ENCODE assay signal across 27 cellular contexts in genomic region chr2:65369574-65369973, GRCh38.
"Had no signal": no experiment of that assay in that cellular context is flagged by ENCODE, and none has a peak within 500 bp of the region (broad histone marks: within the 10 kb centered on the region; RNA-seq: fewer than 3 reads in every experiment).

No MANE protein-coding gene starts in this region.

- DNase-seq: activated CD4-positive, alpha-beta memory T cell treated with anti-CD3 and anti-CD28 coated beads for 36 hours; activated CD4-positive, alpha-beta T cell treated with anti-CD3 and anti-CD28 coated beads, Interleukin-2, amount 10 ng/mL, durations not matched to agents 7 days and 5 days; activated CD4-positive, CD25-positive, alpha-beta regulatory T cell; activated CD8-positive, alpha-beta memory T cell treated with anti-CD3 and anti-CD28 coated beads for 24 hours; activated gamma-delta T cell treated with Interleukin-2 at 50 U/mL for 16 hours; activated naive CD4-positive, alpha-beta T cell treated with anti-CD3 and anti-CD28 coated beads, Interleukin-2, amount 10 ng/mL, durations not matched to agents 7 days and 5 days; activated naive CD8-positive, alpha-beta T cell treated with anti-CD3 and anti-CD28 coated beads, Interleukin-2, amount 10 ng/mL, durations not matched to agents 7 days and 5 days; activated T-cell treated with anti-CD3 and anti-CD28 coated beads, Interleukin-2, amount 50 U/mL, for 48 hours; adrenal gland; anterior cingulate cortex; caudate nucleus; MM.1S; NCI-H1105 treated with DMSO at 0.1 percent for 48 hours; NCI-H1436 treated with DMSO at 0.1 percent for 48 hours; NCI-H187; NCI-H2081 treated with DMSO at 0.1 percent for 48 hours; NCI-H446; NCI-H524; PC-9; SJCRH30; T-cell; T-helper 2 cell; T1000 had no signal

- H3K4me3 Mint-ChIP-seq: activated CD4-positive, alpha-beta memory T cell treated with anti-CD3 and anti-CD28 coated beads for 36 hours; activated CD4-positive, alpha-beta T cell treated with anti-CD3 and anti-CD28 coated beads, Interleukin-2, amount 10 ng/mL, durations not matched to agents 7 days and 5 days; activated naive CD4-positive, alpha-beta T cell treated with anti-CD3 and anti-CD28 coated beads, Interleukin-2, amount 10 ng/mL, durations not matched to agents 7 days and 5 days; activated naive CD8-positive, alpha-beta T cell treated with anti-CD3 and anti-CD28 coated beads, Interleukin-2, amount 10 ng/mL, durations not matched to agents 7 days and 5 days; activated T-helper 17 cell treated with anti-CD3 and anti-CD28 coated beads, Interleukin-2, amount 50 U/mL, for 72 hours; T-cell had no signal

- H3K27ac ChIP-seq: adrenal gland, PC-9, VCaP had no signal

- H3K27me3 Mint-ChIP-seq: activated CD4-positive, alpha-beta memory T cell treated with anti-CD3 and anti-CD28 coated beads for 36 hours; activated naive CD4-positive, alpha-beta T cell treated with anti-CD3 and anti-CD28 coated beads, Interleukin-2, amount 10 ng/mL, durations not matched to agents 7 days and 5 days; activated T-helper 17 cell treated with anti-CD3 and anti-CD28 coated beads, Interleukin-2, amount 50 U/mL, for 72 hours; T-cell had no signal

- H3K9me3 ChIP-seq: adrenal gland, breast epithelium, SJCRH30 had no signal

- H2AFZ ChIP-seq: PC-9 had no signal

- H3K36me3 ChIP-seq: adrenal gland, breast epithelium, SJCRH30 had no signal

- H3K4me1 ChIP-seq: breast epithelium had no signal

- H3K9me3 Mint-ChIP-seq: activated CD4-positive, alpha-beta memory T cell treated with anti-CD3 and anti-CD28 coated beads for 36 hours; activated CD4-positive, alpha-beta T cell treated with anti-CD3 and anti-CD28 coated beads, Interleukin-2, amount 10 ng/mL, durations not matched to agents 7 days and 5 days; activated naive CD4-positive, alpha-beta T cell treated with anti-CD3 and anti-CD28 coated beads, Interleukin-2, amount 10 ng/mL, durations not matched to agents 7 days and 5 days; activated naive CD8-positive, alpha-beta T cell treated with anti-CD3 and anti-CD28 coated beads, Interleukin-2, amount 10 ng/mL, durations not matched to agents 7 days and 5 days; activated T-helper 17 cell treated with anti-CD3 and anti-CD28 coated beads, Interleukin-2, amount 50 U/mL, for 72 hours; T-cell had no signal

- H3K4me3 ChIP-seq: adrenal gland, breast epithelium, PC-9 had no signal

- H3K27ac Mint-ChIP-seq: activated CD4-positive, alpha-beta memory T cell treated with anti-CD3 and anti-CD28 coated beads for 36 hours; activated CD4-positive, alpha-beta T cell treated with anti-CD3 and anti-CD28 coated beads, Interleukin-2, amount 10 ng/mL, durations not matched to agents 7 days and 5 days; activated naive CD4-positive, alpha-beta T cell treated with anti-CD3 and anti-CD28 coated beads, Interleukin-2, amount 10 ng/mL, durations not matched to agents 7 days and 5 days; activated naive CD8-positive, alpha-beta T cell treated with anti-CD3 and anti-CD28 coated beads, Interleukin-2, amount 10 ng/mL, durations not matched to agents 7 days and 5 days; activated T-helper 17 cell treated with anti-CD3 and anti-CD28 coated beads, Interleukin-2, amount 50 U/mL, for 72 hours; T-cell had no signal

- H3K4me2 ChIP-seq: PC-9 had no signal

- H3K27me3 ChIP-seq: adrenal gland, breast epithelium, SJCRH30 had no signal

- ATAC-seq: activated T-helper 17 cell treated with anti-CD3 and anti-CD28 coated beads, Interleukin-2, amount 50 U/mL, for 72 hours; SK-N-SH treated with all-trans-retinoic acid at 6 μM for 48 hours; T-cell had no signal

- H3K36me3 Mint-ChIP-seq: activated CD4-positive, alpha-beta memory T cell treated with anti-CD3 and anti-CD28 coated beads for 36 hours; activated naive CD8-positive, alpha-beta T cell treated with anti-CD3 and anti-CD28 coated beads, Interleukin-2, amount 10 ng/mL, durations not matched to agents 7 days and 5 days; T-cell had no signal
